ENCODE assay signal across 23 cellular contexts in genomic region chr7:159229683-159230475, GRCh38.
DNase-seq lines count a peak whose midpoint lies in the region; ATAC-seq, FAIRE-seq and TF ChIP-seq lines count a peak whose summit lies in the region.
"Had no signal": no experiment of that assay in that cellular context is flagged by ENCODE, and none has a peak within 500 bp of the region (broad histone marks: within the 10 kb centered on the region; RNA-seq: fewer than 3 reads in every experiment).

No MANE protein-coding gene starts in this region.

- H2BK5ac ChIP-seq in neuronal stem cell (ENCODE audit: low read length) = no peak overlapping the region

- no peak overlapping the region for H4K91ac ChIP-seq in neuronal stem cell (ENCODE audit: low read depth, low read length, poor library complexity)

- H3K4ac ChIP-seq in neuronal stem cell (ENCODE audit: low read length) = no peak overlapping the region

- H2AFZ ChIP-seq in HepG2 (ENCODE audit: low read length) (no peak overlapping the region), neuronal stem cell (ENCODE audit: low read length) (no peak overlapping the region)

- H3K4me1 ChIP-seq in HepG2 (ENCODE audit: insufficient read depth, low read length) (peaks cover 26% of the 10 kb centered on the region), right lobe of liver (no peaks in the 10 kb centered on the region), neuronal stem cell (ENCODE audit: control insufficient read depth in 2 of 2, insufficient read depth in 1 of 2, low read depth in 1 of 2, low read length in 2 of 2) (peaks cover 4 to 7% of the 10 kb centered on the region in 2 donors)
- H3K4me1 ChIP-seq: A549; BLaER1 treated with 17β-estradiol and CSF1 and Interleukin-3, amounts not matched to agents 10 nM and 100 nM; Caco-2 had no signal

- peak overlapping the region; percentile 67 for H3K18ac ChIP-seq in neuronal stem cell (ENCODE audit: low read length)

- TF ChIP-seq EP300 in HepG2 (IDR thresholded peaks at IDR 0.05; ENCODE audit: low read depth in 2 of 2, low read length in 2 of 2) (no peak), HepG2 (CRISPR knock-in tag; IDR thresholded peaks at IDR 0.05; ENCODE audit: borderline replicate concordance) (no peak)

- no peak overlapping the region for H3K14ac ChIP-seq in neuronal stem cell (ENCODE audit: low read length)

- H2AK5ac ChIP-seq in neuronal stem cell (ENCODE audit: low read depth, low read length) = no peak overlapping the region

- H3K4me2 ChIP-seq in HepG2 (ENCODE audit: low read depth, low read length) (peak overlapping the region; percentile 49), neuronal stem cell (ENCODE audit: insufficient read depth, low read length, poor library complexity, severe bottlenecking) (no peak overlapping the region)
- H3K4me2 ChIP-seq: A549; BLaER1 treated with 17β-estradiol and CSF1 and Interleukin-3, amounts not matched to agents 10 nM and 100 nM had no signal

- no peak overlapping the region for H4K8ac ChIP-seq in neuronal stem cell (ENCODE audit: low read depth, low read length)

- H3K79me1 ChIP-seq in neuronal stem cell (ENCODE audit: low read depth, low read length) = no peaks in the 10 kb centered on the region

- H3K36me3 ChIP-seq in HepG2 (replicated peaks in 1 of 2; ENCODE audit: control insufficient read depth in 1 of 2, insufficient read depth in 2 of 2, low read length in 2 of 2) (no peaks in the 10 kb centered on the region), right lobe of liver (no peaks in the 10 kb centered on the region), neuronal stem cell (replicated peaks in 1 of 2; ENCODE audit: control insufficient read depth in 2 of 2, insufficient read depth in 2 of 2, low read length in 2 of 2) (no peaks in the 10 kb centered on the region)
- H3K36me3 ChIP-seq: BLaER1 treated with 17β-estradiol and CSF1 and Interleukin-3, amounts not matched to agents 10 nM and 100 nM had no signal

- in situ Hi-C loops in HepG2 (cut with HindIII; ENCODE audit: extremely low pct_ligation_motif_present, low pct_unique_long_range_greater_than_20kb) = no loop called here

- no peak overlapping the region for H2BK12ac ChIP-seq in neuronal stem cell (ENCODE audit: low read length)

- H3K27me3 ChIP-seq in HepG2 (ENCODE audit: control insufficient read depth in 1 of 2, insufficient read depth in 2 of 2, low read length in 2 of 2) (peaks cover 3 to 19% of the 10 kb centered on the region in 2 experiments; a peak in 3 of 5 replicates), right lobe of liver (no peaks in the 10 kb centered on the region), neuronal stem cell (ENCODE audit: control insufficient read depth in 3 of 3, insufficient read depth in 3 of 3, low read depth in 1 of 3, low read length in 3 of 3) (peaks cover 0 to 3% (median 0%) of the 10 kb centered on the region in 3 experiments)
- H3K27me3 ChIP-seq: BLaER1 treated with 17β-estradiol and CSF1 and Interleukin-3, amounts not matched to agents 10 nM and 100 nM had no signal

- H3K23ac ChIP-seq in neuronal stem cell (ENCODE audit: low read depth, low read length, poor library complexity) = no peak overlapping the region

- BruUV-seq in HepG2 (replicated peaks; lab: Mats Ljungman, UMichigan) = no TSS peak

- DNase-seq in HepG2 (ENCODE audit: low spot score) = peak; percentile 50
- no peak for DNase-seq in right lobe of liver
- peak; percentile 29 for DNase-seq in medulla oblongata (ENCODE audit: extremely low spot score)
- DNase-seq in neuronal stem cell (ENCODE audit: low spot score) = no peak
- DNase-seq in superior temporal gyrus (ENCODE audit: extremely low spot score) = peak; percentile 25
- DNase-seq in activated CD4-positive, CD25-positive, alpha-beta regulatory T cell treated with anti-CD3 and anti-CD28 coated beads, Interleukin-2, amount 50 U/mL, for 72 hours = no peak
- no peak for DNase-seq in activated CD8-positive, alpha-beta memory T cell treated with anti-CD3 and anti-CD28 coated beads for 24 hours
- DNase-seq: AML-193; Caco-2; Calu3; CD4-positive, alpha-beta T cell; CD8-positive, alpha-beta T cell; DMS79 treated with DMSO at 0.1 percent for 48 hours; GF-D8 had no signal

- H3K9ac ChIP-seq in HepG2 (ENCODE audit: insufficient read depth, low read depth, low read length) (no peak overlapping the region), neuronal stem cell (ENCODE audit: low read depth, low read length, poor library complexity) (no peak overlapping the region)
- H3K9ac ChIP-seq: BLaER1 treated with 17β-estradiol and CSF1 and Interleukin-3, amounts not matched to agents 10 nM and 100 nM had no signal

- ATAC-seq in HepG2 (peak; percentile 76), right lobe of liver (no peak), HG03439 (IDR thresholded peaks at IDR 0.05; ENCODE audit: unreplicated experiment) (no peak)
- ATAC-seq: A549; CD8-positive, alpha-beta T cell had no signal

- no peak for TF ChIP-seq POLR2A in HepG2 (IDR thresholded peaks at IDR 0.05; ENCODE audit: insufficient read depth in 1 of 2, low read depth in 2 of 2, low read length in 2 of 2)
- TF ChIP-seq POLR2A in right lobe of liver (IDR thresholded peaks at IDR 0.05) = no peak

- POLR2A ChIA-PET in HepG2 (lab: Yijun Ruan, JAX) = no interaction called here

- no peaks in the 10 kb centered on the region for H4K20me1 ChIP-seq in HepG2 (ENCODE audit: insufficient read depth, low read length)
- H4K20me1 ChIP-seq: BLaER1 treated with 17β-estradiol and CSF1 and Interleukin-3, amounts not matched to agents 10 nM and 100 nM had no signal

- H3K9me3 ChIP-seq in HepG2 (ENCODE audit: low read length) (no peaks in the 10 kb centered on the region), right lobe of liver (no peaks in the 10 kb centered on the region), neuronal stem cell (replicated peaks in 1 of 2; ENCODE audit: control insufficient read depth in 2 of 2, insufficient read depth in 1 of 2, low read depth in 1 of 2, low read length in 2 of 2) (peaks cover 0 to 12% of the 10 kb centered on the region in 2 donors)
- H3K9me3 ChIP-seq: A549, Caco-2 had no signal

- 32% methylated on average over 13 of the region's 13 CpGs for WGBS in HepG2 (ENCODE audit: low lambda C conversion rate)
- WGBS in right lobe of liver (ENCODE audit: insufficient coverage, low coverage, low lambda C conversion rate, missing lambda C conversion rate) = 68% methylated on average over 12 of the region's 13 CpGs
- WGBS in neuronal stem cell (ENCODE audit: extremely low coverage in 2 of 2, insufficient read length in 2 of 2, insufficient replicate concordance in 1 of 2), 2 donors = no CpG with 5 or more reads among the region's 13 CpGs

- H2BK120ac ChIP-seq in neuronal stem cell (ENCODE audit: low read depth, low read length) = no peak overlapping the region

- no peak for TF ChIP-seq RAD21 in HepG2 (CRISPR knock-in tag; IDR thresholded peaks at IDR 0.05)

- TF ChIP-seq CTCF in HepG2 (CRISPR knock-in tag; IDR thresholded peaks at IDR 0.05) (no peak), right lobe of liver (IDR thresholded peaks at IDR 0.05) (no peak)

- peak; percentile 32 for FAIRE-seq in HepG2 (lab: Jason Lieb, UNC)
- FAIRE-seq: A549, D721Med, G401.6, GM12891, GM19239 had no signal

- H3K27ac ChIP-seq in HepG2 (ENCODE audit: extremely low read length, insufficient read depth, low read length) (peak overlapping the region; percentile 10), right lobe of liver (no peak overlapping the region), neuronal stem cell (replicated peaks; ENCODE audit: low read length) (no peak overlapping the region)
- H3K27ac ChIP-seq: 22Rv1; A549; BLaER1 treated with 17β-estradiol and CSF1 and Interleukin-3, amounts not matched to agents 10 nM and 100 nM; C4-2B had no signal

- H2BK15ac ChIP-seq in neuronal stem cell (ENCODE audit: low read length) = no peak overlapping the region

- H3K4me3 ChIP-seq in HepG2 (replicated peaks in 1 of 3; ENCODE audit: insufficient read depth in 1 of 3, low read depth in 2 of 3, low read length in 3 of 3) (no peak overlapping the region), right lobe of liver (no peak overlapping the region), neuronal stem cell (ENCODE audit: low read length in 2 of 2) (peak overlapping the region in 1 of 2 donors; percentile 59)
- H3K4me3 ChIP-seq: A549; BLaER1 treated with 17β-estradiol and CSF1 and Interleukin-3, amounts not matched to agents 10 nM and 100 nM had no signal

- intact Hi-C loops in HepG2 (cut with micrococcal nuclease; ENCODE audit: unreplicated experiment) (no loop called here), right lobe of liver (cut with DNase I) (no loop called here)

- no peaks in the 10 kb centered on the region for H3K79me2 ChIP-seq in HepG2 (ENCODE audit: insufficient read depth, low read length)

- CTCF ChIA-PET in HepG2 (lab: Yijun Ruan, JAX; ENCODE audit: low intra/inter-chr PET ratio, low total read pairs) = no interaction called here

TF ChIP-seq in HepG2, 621 proteins besides CTCF, POLR2A, EP300 and RAD21 (continues in another document):
- TF ChIP-seq HNF4A (CRISPR knock-in tag; IDR thresholded peaks at IDR 0.05) (peak; percentile 57), ZNF839 (CRISPR knock-in tag; IDR thresholded peaks at IDR 0.05; ENCODE audit: borderline replicate concordance) (no peak), ZNF629 (CRISPR knock-in tag; conservative IDR thresholded peaks at IDR 0.05) (0 out of 2 replicates have a peak, but pooled peaks have one; percentile 22), PREB (CRISPR knock-in tag; IDR thresholded peaks at IDR 0.05) (no peak), CEBPB (IDR thresholded peaks at IDR 0.05; ENCODE audit: borderline replicate concordance, low read depth, low read length) (peak; percentile 55; the same call in 1 of the 2 replicates), SOX6 (IDR thresholded peaks at IDR 0.05) (no peak), SOX6 (CRISPR knock-in tag; IDR thresholded peaks at IDR 0.05) (peak; percentile 72), FOSL2 (CRISPR knock-in tag; IDR thresholded peaks at IDR 0.05) (0 out of 2 replicates have a peak, but pooled peaks have one; percentile 11), SOX5 (CRISPR knock-in tag; IDR thresholded peaks at IDR 0.05; ENCODE audit: borderline replicate concordance) (peak; percentile 32; the same call in 1 of the 2 replicates), ASH2L (IDR thresholded peaks at IDR 0.05; ENCODE audit: insufficient read length, low read depth, low read length) (peak; percentile 58)

Comparison
In these comparisons a context has a peak if more than half of its experiments do, and no peak if none do; other contexts are left out.
1. DNase-seq: peak in HepG2 (single experiment), medulla oblongata (single experiment) and superior temporal gyrus (single experiment); none in right lobe of liver (0 of 3), neuronal stem cell (single experiment), activated CD4-positive, CD25-positive, alpha-beta regulatory T cell treated with anti-CD3 and anti-CD28 coated beads, Interleukin-2, amount 50 U/mL, for 72 hours (single experiment) and activated CD8-positive, alpha-beta memory T cell treated with anti-CD3 and anti-CD28 coated beads for 24 hours (single experiment).